24 cellular contexts compared by ENCODE assay signal in genomic region chr10:120897343-120897742, GRCh38. TPM values are rescaled to one million over a fixed set of nuclear protein-coding genes. Genes with fewer than 3 reads are reported as not detected.
DNase-seq lines count a peak whose midpoint lies in the region; ATAC-seq, FAIRE-seq and TF ChIP-seq lines count a peak whose summit lies in the region.
"Had no signal": no experiment of that assay in that cellular context is flagged by ENCODE, and none has a peak within 500 bp of the region (broad histone marks: within the 10 kb centered on the region; RNA-seq: fewer than 3 reads in every experiment).

No MANE protein-coding gene starts in this region.

- no peak for TF ChIP-seq CTCF in RWPE2 (IDR thresholded peaks at IDR 0.05; ENCODE audit: poor library complexity, severe bottlenecking)
- TF ChIP-seq CTCF in neural crest cell (conservative IDR thresholded peaks at IDR 0.05) = no peak
- no peak for TF ChIP-seq CTCF in sigmoid colon (IDR thresholded peaks at IDR 0.05)

- no peak overlapping the region for H3K27ac ChIP-seq in RWPE2 (ENCODE audit: poor library complexity, severe bottlenecking)
- no peak overlapping the region for H3K27ac ChIP-seq in sigmoid colon
- H3K27ac ChIP-seq: HL-60, neural progenitor cell, suprapubic skin had no signal

- intact Hi-C loops in activated CD4-positive, alpha-beta memory T cell treated with anti-CD3 and anti-CD28 coated beads for 36 hours (cut with micrococcal nuclease) = no loop called here
- intact Hi-C loops in sigmoid colon (cut with DNase I) = no loop called here

- no peak overlapping the region for H3K4me3 ChIP-seq in RWPE2 (ENCODE audit: severe bottlenecking)
- H3K4me3 ChIP-seq in sigmoid colon = no peak overlapping the region
- H3K4me3 ChIP-seq: neural progenitor cell, suprapubic skin had no signal

- CTCF ChIA-PET in activated CD4-positive, alpha-beta memory T cell treated with anti-CD3 and anti-CD28 coated beads, Interleukin-2, amount 10 ng/mL, durations not matched to agents 7 days and 5 days (lab: Charles Lee) = no interaction called here
- CTCF ChIA-PET in activated CD4-positive, alpha-beta memory T cell treated with anti-CD3 and anti-CD28 coated beads for 36 hours (lab: Charles Lee) = no interaction called here

- POLR2A ChIA-PET in activated CD4-positive, alpha-beta memory T cell treated with anti-CD3 and anti-CD28 coated beads, Interleukin-2, amount 10 ng/mL, durations not matched to agents 7 days and 5 days (lab: Charles Lee) = no interaction called here
- POLR2A ChIA-PET in activated CD4-positive, alpha-beta memory T cell treated with anti-CD3 and anti-CD28 coated beads for 36 hours (lab: Charles Lee) = no interaction called here

- H3K4me1 Mint-ChIP-seq in activated CD4-positive, alpha-beta memory T cell treated with anti-CD3 and anti-CD28 coated beads, Interleukin-2, amount 10 ng/mL, durations not matched to agents 7 days and 5 days = peaks cover 13% of the 10 kb centered on the region
- H3K4me1 Mint-ChIP-seq in activated CD4-positive, alpha-beta memory T cell treated with anti-CD3 and anti-CD28 coated beads for 36 hours (ENCODE audit: low read depth) = peaks cover 7% of the 10 kb centered on the region
- no peaks in the 10 kb centered on the region for H3K4me1 Mint-ChIP-seq in central memory CD8-positive, alpha-beta T cell
- peaks cover 4% of the 10 kb centered on the region for H3K4me1 Mint-ChIP-seq in neural crest cell
- H3K4me1 Mint-ChIP-seq: neural progenitor cell had no signal

- H3K9me3 Mint-ChIP-seq in activated CD4-positive, alpha-beta memory T cell treated with anti-CD3 and anti-CD28 coated beads, Interleukin-2, amount 10 ng/mL, durations not matched to agents 7 days and 5 days = no peaks in the 10 kb centered on the region
- H3K9me3 Mint-ChIP-seq in activated CD4-positive, alpha-beta memory T cell treated with anti-CD3 and anti-CD28 coated beads for 36 hours = no peaks in the 10 kb centered on the region
- no peaks in the 10 kb centered on the region for H3K9me3 Mint-ChIP-seq in central memory CD8-positive, alpha-beta T cell
- peaks cover 2% of the 10 kb centered on the region for H3K9me3 Mint-ChIP-seq in neural crest cell
- H3K9me3 Mint-ChIP-seq: activated T-helper 1 cell treated with anti-CD3 and anti-CD28 coated beads, Interleukin-12 subunit alpha, Interleukin-12 subunit beta, Interleukin-2, Interleukin-4 antibody, amounts not matched to agents 30 ng/mL and 10 ng/mL and 1 ng/mL, durations not matched to agents 14 hours and 24 hours and 36 hours; neural progenitor cell had no signal

- FAIRE-seq in HTR-8/SVneo (lab: Jason Lieb, UNC) = no peak

- no peak for DNase-seq in activated CD4-positive, alpha-beta memory T cell treated with anti-CD3 and anti-CD28 coated beads, Interleukin-2, amount 10 ng/mL, durations not matched to agents 7 days and 5 days
- no peak for DNase-seq in activated CD4-positive, alpha-beta memory T cell treated with anti-CD3 and anti-CD28 coated beads for 36 hours
- DNase-seq in RWPE2 (ENCODE audit: low spot score) = no peak
- no peak for DNase-seq in central memory CD8-positive, alpha-beta T cell (ENCODE audit: low spot score in 2 of 2)
- DNase-seq in neural crest cell (ENCODE audit: low read depth, low spot score) = no peak
- DNase-seq in HTR-8/SVneo (ENCODE audit: insufficient read length, low spot score) = no peak
- DNase-seq in sigmoid colon = no peak
- DNase-seq: activated naive CD8-positive, alpha-beta T cell treated with anti-CD3 and anti-CD28 coated beads, Interleukin-2, amount 10 ng/mL, durations not matched to agents 7 days and 5 days; C1 segment of cervical spinal cord; effector CD4-positive, alpha-beta T cell; glutamatergic neuron; HCEC 1CT; KBM-7; left colon; midbrain; NCI-H2029; NCI-H526 treated with DMSO at 0.1 percent for 48 hours; stimulated activated CD8-positive, alpha-beta memory T cell treated with anti-CD3 and anti-CD28 coated beads, Interleukin-4, amount 100 ng/mL, for 48 hours had no signal

- peaks cover 49% of the 10 kb centered on the region for H3K36me3 ChIP-seq in RWPE2 (ENCODE audit: low read depth)
- peaks cover 6 to 27% (median 8%) of the 10 kb centered on the region in 4 donors for H3K36me3 ChIP-seq in sigmoid colon

- WGBS in sigmoid colon, 2 donors = 79 to 82% methylated on average over 2 of the region's 2 CpGs

- no peak for TF ChIP-seq POLR2A in sigmoid colon (IDR thresholded peaks at IDR 0.05)

- 0 out of 3 replicates have a peak, but pooled peaks have one; percentile 12 for ATAC-seq in RWPE2 (ENCODE audit: low read depth)
- ATAC-seq in central memory CD8-positive, alpha-beta T cell (replicated peaks; ENCODE audit: extremely low read depth, poor library complexity, severe bottlenecking) = no peak
- no peak for ATAC-seq in GM19455 (IDR thresholded peaks at IDR 0.05; ENCODE audit: unreplicated experiment)
- ATAC-seq: esophagus mucosa, left colon had no signal

- no peak for TF ChIP-seq EP300 in sigmoid colon (IDR thresholded peaks at IDR 0.05)

- H3K4me3 Mint-ChIP-seq in activated CD4-positive, alpha-beta memory T cell treated with anti-CD3 and anti-CD28 coated beads, Interleukin-2, amount 10 ng/mL, durations not matched to agents 7 days and 5 days = no peak overlapping the region
- H3K4me3 Mint-ChIP-seq in activated CD4-positive, alpha-beta memory T cell treated with anti-CD3 and anti-CD28 coated beads for 36 hours = no peak overlapping the region
- no peak overlapping the region for H3K4me3 Mint-ChIP-seq in central memory CD8-positive, alpha-beta T cell
- no peak overlapping the region for H3K4me3 Mint-ChIP-seq in neural crest cell
- H3K4me3 Mint-ChIP-seq: activated naive CD8-positive, alpha-beta T cell treated with anti-CD3 and anti-CD28 coated beads, Interleukin-2, amount 10 ng/mL, durations not matched to agents 7 days and 5 days; activated T-helper 1 cell treated with anti-CD3 and anti-CD28 coated beads, Interleukin-12 subunit alpha, Interleukin-12 subunit beta, Interleukin-2, Interleukin-4 antibody, amounts not matched to agents 30 ng/mL and 10 ng/mL and 1 ng/mL, durations not matched to agents 14 hours and 24 hours and 36 hours; neural progenitor cell had no signal

- H3K4me1 ChIP-seq in RWPE2 (ENCODE audit: insufficient read depth, poor library complexity, severe bottlenecking) = peaks cover 10% of the 10 kb centered on the region
- no peaks in the 10 kb centered on the region for H3K4me1 ChIP-seq in sigmoid colon
- H3K4me1 ChIP-seq: neural progenitor cell, suprapubic skin had no signal

- H3K36me3 Mint-ChIP-seq in activated CD4-positive, alpha-beta memory T cell treated with anti-CD3 and anti-CD28 coated beads, Interleukin-2, amount 10 ng/mL, durations not matched to agents 7 days and 5 days (ENCODE audit: low read depth) = peaks cover 36% of the 10 kb centered on the region
- H3K36me3 Mint-ChIP-seq in activated CD4-positive, alpha-beta memory T cell treated with anti-CD3 and anti-CD28 coated beads for 36 hours = peaks cover 42% of the 10 kb centered on the region
- H3K36me3 Mint-ChIP-seq in central memory CD8-positive, alpha-beta T cell (ENCODE audit: insufficient read depth) = peaks cover 29% of the 10 kb centered on the region
- peaks cover 26% of the 10 kb centered on the region for H3K36me3 Mint-ChIP-seq in neural crest cell (ENCODE audit: low read depth)

- H3K27ac Mint-ChIP-seq in activated CD4-positive, alpha-beta memory T cell treated with anti-CD3 and anti-CD28 coated beads, Interleukin-2, amount 10 ng/mL, durations not matched to agents 7 days and 5 days = peak overlapping the region; percentile 55
- H3K27ac Mint-ChIP-seq in activated CD4-positive, alpha-beta memory T cell treated with anti-CD3 and anti-CD28 coated beads for 36 hours = no peak overlapping the region
- peak overlapping the region; percentile 17 for H3K27ac Mint-ChIP-seq in central memory CD8-positive, alpha-beta T cell (ENCODE audit: low read depth)
- peak overlapping the region; percentile 46 for H3K27ac Mint-ChIP-seq in neural crest cell (ENCODE audit: unreplicated experiment)
- H3K27ac Mint-ChIP-seq: activated naive CD8-positive, alpha-beta T cell treated with anti-CD3 and anti-CD28 coated beads, Interleukin-2, amount 10 ng/mL, durations not matched to agents 7 days and 5 days; neural progenitor cell had no signal

- H3K9me3 ChIP-seq in RWPE2 (ENCODE audit: severe bottlenecking) (no peaks in the 10 kb centered on the region), sigmoid colon (no peaks in the 10 kb centered on the region)
- H3K9me3 ChIP-seq: suprapubic skin had no signal

- no peaks in the 10 kb centered on the region for H3K27me3 ChIP-seq in RWPE2 (ENCODE audit: insufficient read depth, poor library complexity, severe bottlenecking)
- H3K27me3 ChIP-seq in sigmoid colon = no peaks in the 10 kb centered on the region
- H3K27me3 ChIP-seq: neural progenitor cell, suprapubic skin had no signal

- no peaks in the 10 kb centered on the region for H3K27me3 Mint-ChIP-seq in activated CD4-positive, alpha-beta memory T cell treated with anti-CD3 and anti-CD28 coated beads, Interleukin-2, amount 10 ng/mL, durations not matched to agents 7 days and 5 days
- H3K27me3 Mint-ChIP-seq in activated CD4-positive, alpha-beta memory T cell treated with anti-CD3 and anti-CD28 coated beads for 36 hours = no peaks in the 10 kb centered on the region
- no peaks in the 10 kb centered on the region for H3K27me3 Mint-ChIP-seq in central memory CD8-positive, alpha-beta T cell
- H3K27me3 Mint-ChIP-seq in neural crest cell (ENCODE audit: low read depth) = no peaks in the 10 kb centered on the region
- H3K27me3 Mint-ChIP-seq: activated naive CD8-positive, alpha-beta T cell treated with anti-CD3 and anti-CD28 coated beads, Interleukin-2, amount 10 ng/mL, durations not matched to agents 7 days and 5 days had no signal

RNA-seq across cellular contexts. Expression of gene WDR11, which starts 46.2 kb away (rescaled TPM):
- total RNA-seq in activated CD4-positive, alpha-beta memory T cell treated with anti-CD3 and anti-CD28 coated beads, Interleukin-2, amount 10 ng/mL, durations not matched to agents 7 days and 5 days = 10 to 100 TPM; 41.5 to 47.0 TPM
- 10 to 100 TPM; 37.3 to 39.6 TPM for total RNA-seq in activated CD4-positive, alpha-beta memory T cell treated with anti-CD3 and anti-CD28 coated beads for 36 hours
- total RNA-seq in neural crest cell (45.4 and 52.5 TPM in 2 replicates), sigmoid colon (10 to 100 TPM; 40.3 to 65.1 (median 44.4) TPM)
- 10 to 100 TPM; 18.5 to 21.6 (median 21.6) TPM for polyA plus RNA-seq in sigmoid colon
